12 cellular contexts compared by ENCODE assay signal in genomic region chr2:137050949-137051348, GRCh38.
DNase-seq lines count a peak whose midpoint lies in the region; ATAC-seq, FAIRE-seq and TF ChIP-seq lines count a peak whose summit lies in the region.
"Had no signal": no experiment of that assay in that cellular context is flagged by ENCODE, and none has a peak within 500 bp of the region (broad histone marks: within the 10 kb centered on the region; RNA-seq: fewer than 3 reads in every experiment).

No MANE protein-coding gene starts in this region.

- H3K9me1 ChIP-seq in endothelial cell of umbilical vein (replicated peaks; ENCODE audit: control insufficient read depth, extremely low read depth, insufficient read depth, low read length): no peaks in the 10 kb centered on the region

- BruUV-seq in endothelial cell of umbilical vein (replicated peaks; lab: Mats Ljungman, UMichigan): no TSS peak

- CTCF ChIA-PET in endothelial cell of umbilical vein (lab: Charles Lee): interaction anchor here (0.7 to 2.9 kb wide), 4 partner anchors 13 to 177 kb away, joined by 3 to 14 read pairs (median 4); no protein-coding TSS in a partner anchor

- H3K27me3 ChIP-seq in OCI-LY3 (ENCODE audit: low read depth, low read length) (no peaks in the 10 kb centered on the region), endothelial cell of umbilical vein (ENCODE audit: control insufficient read depth in 2 of 2, insufficient read depth in 2 of 2, low read length in 2 of 2) (no peaks in the 10 kb centered on the region), smooth muscle cell (ENCODE audit: low read depth) (no peaks in the 10 kb centered on the region), hepatocyte (no peaks in the 10 kb centered on the region)
- H3K27me3 ChIP-seq: suprapubic skin had no signal

- intact Hi-C loops in endothelial cell of umbilical vein (cut with micrococcal nuclease): loop anchor here (1.0 kb wide), 3 partner anchors 119 to 628 kb away; no protein-coding TSS in a partner anchor

- DNase-seq in NCI-H748 (lab: John Stamatoyannopoulos, UW; ENCODE audit: unreplicated experiment) (peak; percentile 4), NCI-H748 treated with DMSO at 0.1 percent for 48 hours (lab: John Stamatoyannopoulos, UW) (no peak), endothelial cell of umbilical vein (ENCODE audit: low read depth, low spot score) (peak; percentile 10), smooth muscle cell (lab: John Stamatoyannopoulos, UW; ENCODE audit: unreplicated experiment) (no peak), hepatocyte (ENCODE audit: low spot score) (no peak), AG08396 (ENCODE audit: low spot score) (no peak)
- DNase-seq: activated naive CD8-positive, alpha-beta T cell treated with anti-CD3 and anti-CD28 coated beads, Interleukin-2, amount 10 ng/mL, durations not matched to agents 7 days and 5 days; mesenchymal stem cell; NCI-H524 treated with DMSO at 0.1 percent for 48 hours had no signal

- H3K4me3 ChIP-seq in OCI-LY3 (ENCODE audit: low read length): no peak overlapping the region
- H3K4me3 ChIP-seq in endothelial cell of umbilical vein (replicated peaks in 1 of 3; ENCODE audit: insufficient read depth in 1 of 3, low read depth in 1 of 3, low read length in 3 of 3): no peak overlapping the region
- H3K4me3 ChIP-seq in smooth muscle cell: no peak overlapping the region
- H3K4me3 ChIP-seq in hepatocyte: no peak overlapping the region
- H3K4me3 ChIP-seq: suprapubic skin had no signal

- H3K9me2 ChIP-seq in hepatocyte (replicated peaks; ENCODE audit: insufficient read depth): no peaks in the 10 kb centered on the region

- no peaks in the 10 kb centered on the region for H3K79me2 ChIP-seq in OCI-LY3 (ENCODE audit: low read length)
- no peaks in the 10 kb centered on the region for H3K79me2 ChIP-seq in endothelial cell of umbilical vein (ENCODE audit: control insufficient read depth, insufficient read depth, low read length)
- H3K79me2 ChIP-seq in smooth muscle cell (ENCODE audit: low read depth): no peaks in the 10 kb centered on the region
- H3K79me2 ChIP-seq in hepatocyte: no peaks in the 10 kb centered on the region

- H3K4me2 ChIP-seq in OCI-LY3 (ENCODE audit: low read length) (no peak overlapping the region), endothelial cell of umbilical vein (ENCODE audit: insufficient read depth, low read length) (no peak overlapping the region), smooth muscle cell (no peak overlapping the region), hepatocyte (no peak overlapping the region)

- no peaks in the 10 kb centered on the region for H3K9me3 ChIP-seq in OCI-LY3 (ENCODE audit: insufficient read depth, low read length)
- no peaks in the 10 kb centered on the region for H3K9me3 ChIP-seq in endothelial cell of umbilical vein (replicated peaks; ENCODE audit: control insufficient read depth, insufficient read depth, low read length)
- H3K9me3 ChIP-seq in smooth muscle cell (replicated peaks; ENCODE audit: low read depth): no peaks in the 10 kb centered on the region
- H3K9me3 ChIP-seq in hepatocyte (ENCODE audit: low read depth): no peaks in the 10 kb centered on the region
- H3K9me3 ChIP-seq: suprapubic skin had no signal

- no peaks in the 10 kb centered on the region for H3F3A ChIP-seq in smooth muscle cell (ENCODE audit: low read depth)

- FAIRE-seq in endothelial cell of umbilical vein (lab: Jason Lieb, UNC): no peak

- dilution Hi-C loops in endothelial cell of umbilical vein (cut with MboI; ENCODE audit: extremely low pct_ligation_motif_present, low sequenced_read_pairs): no loop called here

- H3K4me1 ChIP-seq in OCI-LY3 (ENCODE audit: low read length) (no peaks in the 10 kb centered on the region), endothelial cell of umbilical vein (ENCODE audit: control insufficient read depth, extremely low read depth, insufficient read depth, low read length) (no peaks in the 10 kb centered on the region), smooth muscle cell (ENCODE audit: low read depth) (no peaks in the 10 kb centered on the region), hepatocyte (ENCODE audit: insufficient read depth) (no peaks in the 10 kb centered on the region)
- H3K4me1 ChIP-seq: suprapubic skin had no signal

- H3K36me3 ChIP-seq in OCI-LY3 (replicated peaks; ENCODE audit: low read depth, low read length) (no peaks in the 10 kb centered on the region), endothelial cell of umbilical vein (ENCODE audit: control insufficient read depth in 2 of 2, extremely low read depth in 1 of 2, insufficient read depth in 2 of 2, low read length in 2 of 2) (no peaks in the 10 kb centered on the region), smooth muscle cell (ENCODE audit: low read depth) (no peaks in the 10 kb centered on the region), hepatocyte (replicated peaks; ENCODE audit: insufficient read depth, low read depth) (no peaks in the 10 kb centered on the region)
- H3K36me3 ChIP-seq: suprapubic skin had no signal

- H2AFZ ChIP-seq in OCI-LY3 (ENCODE audit: low read depth, low read length) (no peak overlapping the region), endothelial cell of umbilical vein (ENCODE audit: low read depth, low read length) (no peak overlapping the region), smooth muscle cell (ENCODE audit: low read depth) (no peak overlapping the region), hepatocyte (no peak overlapping the region)

- 85% methylated on average over 2 of the region's 2 CpGs for WGBS in smooth muscle cell (ENCODE audit: low lambda C conversion rate)
- WGBS in hepatocyte (ENCODE audit: low lambda C conversion rate, missing lambda C conversion rate): 69% methylated on average over 2 of the region's 2 CpGs

- H3K9ac ChIP-seq in OCI-LY3 (ENCODE audit: low read length) (no peak overlapping the region), endothelial cell of umbilical vein (replicated peaks; ENCODE audit: extremely low read depth, insufficient read depth, low read length) (no peak overlapping the region), smooth muscle cell (ENCODE audit: low read depth) (no peak overlapping the region)

- POLR2A ChIA-PET in endothelial cell of umbilical vein (lab: Charles Lee): no interaction called here

- H4K20me1 ChIP-seq in OCI-LY3 (ENCODE audit: insufficient read depth, low read length): no peaks in the 10 kb centered on the region
- H4K20me1 ChIP-seq in endothelial cell of umbilical vein (replicated peaks; ENCODE audit: control insufficient read depth, extremely low read depth, insufficient read depth, low read length): no peaks in the 10 kb centered on the region
- H4K20me1 ChIP-seq in smooth muscle cell (ENCODE audit: low read depth): no peaks in the 10 kb centered on the region
- no peaks in the 10 kb centered on the region for H4K20me1 ChIP-seq in hepatocyte (ENCODE audit: insufficient read depth, poor library complexity, severe bottlenecking)

- TF ChIP-seq CTCF in OCI-LY3 (IDR thresholded peaks at IDR 0.05; ENCODE audit: low read depth, low read length): peak; percentile 32
- TF ChIP-seq CTCF in endothelial cell of umbilical vein (IDR thresholded peaks at IDR 0.05; ENCODE audit: extremely low read depth in 1 of 2, insufficient read depth in 1 of 2, low read depth in 1 of 2, low read length in 2 of 2): peak in 1 of 2 donors; percentile 8
- peak; percentile 17 for TF ChIP-seq CTCF in smooth muscle cell (IDR thresholded peaks at IDR 0.05; ENCODE audit: borderline replicate concordance, insufficient read depth, poor library complexity, severe bottlenecking)
- no peak for TF ChIP-seq CTCF in hepatocyte (IDR thresholded peaks at IDR 0.05; ENCODE audit: poor library complexity)

- no peak for ATAC-seq in GM19463 (IDR thresholded peaks at IDR 0.05; ENCODE audit: unreplicated experiment)

- no peak for TF ChIP-seq POLR2A in endothelial cell of umbilical vein (IDR thresholded peaks at IDR 0.05; ENCODE audit: low read depth, low read length)

- H3K27ac ChIP-seq in OCI-LY3 (ENCODE audit: low read length) (no peak overlapping the region), endothelial cell of umbilical vein (ENCODE audit: insufficient read depth, low read depth, low read length) (no peak overlapping the region), smooth muscle cell (ENCODE audit: low read depth) (no peak overlapping the region), hepatocyte (no peak overlapping the region)
- H3K27ac ChIP-seq: suprapubic skin had no signal

TF ChIP-seq in endothelial cell of umbilical vein, 7 proteins besides CTCF, POLR2A, EP300 and RAD21:
- TF ChIP-seq POLR2AphosphoS5 (IDR thresholded peaks at IDR 0.05; ENCODE audit: insufficient read depth, low read depth, low read length): no peak
- TF ChIP-seq FOS (IDR thresholded peaks at IDR 0.05; ENCODE audit: borderline replicate concordance, insufficient read depth, low read length): no peak
- TF ChIP-seq MYC (IDR thresholded peaks at IDR 0.05; ENCODE audit: low read depth, low read length): no peak
- no peak for TF ChIP-seq MAX (IDR thresholded peaks at IDR 0.05; ENCODE audit: insufficient read depth, insufficient read length)
- TF ChIP-seq JUN (IDR thresholded peaks at IDR 0.05; ENCODE audit: borderline replicate concordance, insufficient read depth, insufficient read length, low read depth): no peak
- TF ChIP-seq GATA2 (IDR thresholded peaks at IDR 0.05; ENCODE audit: insufficient read depth, insufficient read length, low read depth, low read length): no peak
- TF ChIP-seq EZH2 (IDR thresholded peaks at IDR 0.05; ENCODE audit: borderline replicate concordance, low read depth, low read length, severe bottlenecking): no peak
TF ChIP-seq in endothelial cell of umbilical vein: peak in this region for 0.

Comparison
In these comparisons a context has a peak if more than half of its experiments do, and no peak if none do; other contexts are left out.
1. DNase-seq: peak in NCI-H748 (single experiment) and endothelial cell of umbilical vein (single experiment); none in NCI-H748 treated with DMSO at 0.1 percent for 48 hours (single experiment), smooth muscle cell (single experiment), hepatocyte (single experiment) and AG08396 (single experiment).